Comparison of ENCODE assay signal across 22 cellular contexts in genomic region chr16:20538181-20538580, GRCh38. TPM values are rescaled to one million over a fixed set of nuclear protein-coding genes. Genes with fewer than 3 reads are reported as not detected.
DNase-seq lines count a peak whose midpoint lies in the region; ATAC-seq and TF ChIP-seq lines count a peak whose summit lies in the region.
"Had no signal": no experiment of that assay in that cellular context is flagged by ENCODE, and none has a peak within 500 bp of the region (broad histone marks: within the 10 kb centered on the region; RNA-seq: fewer than 3 reads in every experiment).

No MANE protein-coding gene starts in this region.

- 0 to 40% (median 0%) methylated on average over 1 of the region's 1 CpG for WGBS in psoas muscle, 3 donors

- H3K4me1 ChIP-seq in psoas muscle = no peaks in the 10 kb centered on the region

- H3K4me3 Mint-ChIP-seq in activated T-helper 2 cell treated with anti-CD3 and anti-CD28 coated beads, Interferon-gamma antibody, Interleukin-2, Interleukin-4, amounts not matched to agents 10 μg/mL and 5 μg/mL and 100 μg/mL, durations not matched to agents 14 hours and 24 hours and 36 hours (ENCODE audit: low read depth) = no peak overlapping the region
- H3K4me3 Mint-ChIP-seq: CD4-positive, alpha-beta memory T cell had no signal

- no peak for TF ChIP-seq CTCF in psoas muscle (IDR thresholded peaks at IDR 0.05)

- H3K36me3 Mint-ChIP-seq in activated T-helper 2 cell treated with anti-CD3 and anti-CD28 coated beads, Interferon-gamma antibody, Interleukin-2, Interleukin-4, amounts not matched to agents 10 μg/mL and 5 μg/mL and 100 μg/mL, durations not matched to agents 14 hours and 24 hours and 36 hours (ENCODE audit: low read depth) = no peaks in the 10 kb centered on the region
- H3K36me3 Mint-ChIP-seq: CD4-positive, alpha-beta memory T cell had no signal

- no peaks in the 10 kb centered on the region for H3K9me3 ChIP-seq in psoas muscle

- peak overlapping the region; percentile 50 for H3K27ac Mint-ChIP-seq in activated T-helper 2 cell treated with anti-CD3 and anti-CD28 coated beads, Interferon-gamma antibody, Interleukin-2, Interleukin-4, amounts not matched to agents 10 μg/mL and 5 μg/mL and 100 μg/mL, durations not matched to agents 14 hours and 24 hours and 36 hours
- H3K27ac Mint-ChIP-seq: CD4-positive, alpha-beta memory T cell had no signal

- H3K36me3 ChIP-seq in psoas muscle (ENCODE audit: insufficient read depth in 1 of 2, low read depth in 1 of 2) = no peaks in the 10 kb centered on the region

- H3K4me3 ChIP-seq in psoas muscle = no peak overlapping the region
- H3K4me3 ChIP-seq: GM23248 had no signal

- no peak overlapping the region for H3K27ac ChIP-seq in psoas muscle
- H3K27ac ChIP-seq: GM23248 had no signal

- no peaks in the 10 kb centered on the region for H3K27me3 Mint-ChIP-seq in activated T-helper 2 cell treated with anti-CD3 and anti-CD28 coated beads, Interferon-gamma antibody, Interleukin-2, Interleukin-4, amounts not matched to agents 10 μg/mL and 5 μg/mL and 100 μg/mL, durations not matched to agents 14 hours and 24 hours and 36 hours (ENCODE audit: low read depth)

- no peaks in the 10 kb centered on the region for H3K9me3 Mint-ChIP-seq in activated T-helper 2 cell treated with anti-CD3 and anti-CD28 coated beads, Interferon-gamma antibody, Interleukin-2, Interleukin-4, amounts not matched to agents 10 μg/mL and 5 μg/mL and 100 μg/mL, durations not matched to agents 14 hours and 24 hours and 36 hours

- H3K4me1 Mint-ChIP-seq in activated T-helper 2 cell treated with anti-CD3 and anti-CD28 coated beads, Interferon-gamma antibody, Interleukin-2, Interleukin-4, amounts not matched to agents 10 μg/mL and 5 μg/mL and 100 μg/mL, durations not matched to agents 14 hours and 24 hours and 36 hours (ENCODE audit: low read depth) = peaks cover 9% of the 10 kb centered on the region
- H3K4me1 Mint-ChIP-seq: CD4-positive, alpha-beta memory T cell had no signal

- peak; percentile 9 for ATAC-seq in left lobe of liver
- ATAC-seq in psoas muscle = no peak
- ATAC-seq in HG02973 (IDR thresholded peaks at IDR 0.05; ENCODE audit: unreplicated experiment) = no peak

- DNase-seq in MV-4-11 (lab: John Stamatoyannopoulos, UW) = peak; percentile 53
- no peak for DNase-seq in activated T-helper 2 cell treated with anti-CD3 and anti-CD28 coated beads, Interferon-gamma antibody, Interleukin-2, Interleukin-4, amounts not matched to agents 10 μg/mL and 5 μg/mL and 100 μg/mL, durations not matched to agents 14 hours and 24 hours and 36 hours (ENCODE audit: low spot score)
- no peak for DNase-seq in left lobe of liver (ENCODE audit: low spot score)
- DNase-seq in psoas muscle = no peak
- DNase-seq in HK-2 (ENCODE audit: unreplicated experiment) = no peak
- DNase-seq: C1 segment of cervical spinal cord; Calu3; CD4-positive, alpha-beta memory T cell; COR-L47; DMS53; DMS79 treated with DMSO at 0.1 percent for 48 hours; GF-D8; GM23248; H7; HCEC 1CT had no signal

- intact Hi-C loops in activated T-helper 2 cell treated with anti-CD3 and anti-CD28 coated beads, Interferon-gamma antibody, Interleukin-2, Interleukin-4, amounts not matched to agents 10 μg/mL and 5 μg/mL and 100 μg/mL, durations not matched to agents 14 hours and 24 hours and 36 hours (cut with micrococcal nuclease) = no loop called here
- intact Hi-C loops in psoas muscle (cut with DNase I) = no loop called here

- no peaks in the 10 kb centered on the region for H3K27me3 ChIP-seq in psoas muscle (ENCODE audit: insufficient read depth in 3 of 3, low read length in 2 of 3)

RNA-seq across cellular contexts. Expression of gene ACSM2B, which starts 38.0 kb away (rescaled TPM):
- total RNA-seq in activated T-helper 2 cell treated with anti-CD3 and anti-CD28 coated beads, Interferon-gamma antibody, Interleukin-2, Interleukin-4, amounts not matched to agents 10 μg/mL and 5 μg/mL and 100 μg/mL, durations not matched to agents 14 hours and 24 hours and 36 hours = 2.3 and 2.6 TPM in 2 replicates
- total RNA-seq in left lobe of liver (535 TPM), psoas muscle (not detected)
- under 1 TPM in 1 of 3 donors, not detected in 2; 0.25 TPM for polyA plus RNA-seq in psoas muscle
- total RNA-seq: A172; A673; Calu3; CD4-positive, alpha-beta memory T cell; Daoy; G401; GM23248; H1; H7 had no signal
- polyA plus RNA-seq: BJ; CD4-positive, alpha-beta memory T cell; GM23248; H1 had no signal

Comparison
In these comparisons a context has a peak if more than half of its experiments do, and no peak if none do; other contexts are left out.
1. RNA of gene ACSM2B, which starts 38.0 kb away (total RNA-seq): 535 TPM in left lobe of liver (single experiment); 2.3 to 2.6 TPM in activated T-helper 2 cell treated with anti-CD3 and anti-CD28 coated beads, Interferon-gamma antibody, Interleukin-2, Interleukin-4, amounts not matched to agents 10 μg/mL and 5 μg/mL and 100 μg/mL, durations not matched to agents 14 hours and 24 hours and 36 hours and not detected in psoas muscle; every median in the first group is over 100 times any median in the second.